Comparison of ENCODE assay signal across 12 cellular contexts in the genomic region with DNA sequence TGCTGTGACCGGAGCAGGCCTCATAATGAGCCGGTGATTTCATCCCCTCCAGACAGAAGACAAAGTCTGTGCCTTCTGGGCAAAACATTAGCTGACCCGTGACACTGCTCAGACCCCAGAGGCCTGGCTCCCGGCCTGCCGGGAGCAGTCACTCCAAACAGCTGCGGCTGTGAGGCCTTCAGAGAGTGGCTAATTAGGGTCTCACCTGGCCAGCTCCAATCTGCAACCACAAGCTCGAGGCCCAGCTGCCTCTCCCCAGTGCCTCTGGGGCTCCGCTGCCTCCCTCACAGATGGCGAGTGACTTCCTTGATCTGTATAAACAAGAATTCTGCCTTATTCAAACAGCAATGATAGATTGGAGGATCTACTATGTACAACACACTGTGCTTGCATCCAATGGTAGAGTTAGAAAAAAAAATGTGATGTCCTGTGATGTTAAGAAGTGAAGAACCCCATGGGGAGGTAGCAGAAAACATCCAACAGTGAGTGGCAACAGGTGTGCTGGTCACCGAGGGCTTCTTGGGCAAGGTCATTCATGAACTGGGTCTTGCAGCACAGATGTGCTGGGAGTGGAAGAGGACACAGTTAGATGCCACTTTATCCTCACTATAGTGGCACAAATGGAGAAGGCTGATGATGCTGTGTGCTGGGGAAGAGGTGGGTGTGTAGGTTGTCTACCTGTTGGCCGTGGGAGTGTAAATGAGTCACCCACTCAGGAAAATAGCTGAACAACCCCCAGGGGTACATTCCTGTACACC.
DNase-seq lines count a peak whose midpoint lies in the region; ATAC-seq and TF ChIP-seq lines count a peak whose summit lies in the region.
"Had no signal": no experiment of that assay in that cellular context is flagged by ENCODE, and none has a peak within 500 bp of the region (broad histone marks: within the 10 kb centered on the region; RNA-seq: fewer than 3 reads in every experiment).

No MANE protein-coding gene starts in this region.

- no peaks in the 10 kb centered on the region for H3K9me3 ChIP-seq in colonic mucosa
- no peaks in the 10 kb centered on the region for H3K9me3 ChIP-seq in mucosa of stomach (ENCODE audit: control insufficient read depth, low read length)

- intact Hi-C loops in colonic mucosa (cut with DNase I), result no loop called here

- H3K36me3 ChIP-seq in colonic mucosa (no peaks in the 10 kb centered on the region), mucosa of stomach (ENCODE audit: control insufficient read depth, insufficient read depth, low read length) (no peaks in the 10 kb centered on the region)

- H3K27me3 ChIP-seq in colonic mucosa (no peaks in the 10 kb centered on the region), mucosa of stomach (ENCODE audit: control insufficient read depth, insufficient read depth, low read length) (no peaks in the 10 kb centered on the region)

- H3K9ac ChIP-seq in colonic mucosa (ENCODE audit: low read depth in 2 of 2, low read length in 2 of 2), result peak overlapping the region in 1 of 2 donors; percentile 66
- peak overlapping the region; percentile 52 for H3K9ac ChIP-seq in mucosa of stomach (ENCODE audit: low read length)

- CTCF ChIA-PET in GM10248 (lab: Yijun Ruan, JAX), result no interaction called here

- no peak for ATAC-seq in GM21423 (IDR thresholded peaks at IDR 0.05; ENCODE audit: unreplicated experiment)
- ATAC-seq: stimulated activated naive CD8-positive, alpha-beta T cell treated with anti-CD3 and anti-CD28 coated beads, Interleukin-15, Interleukin-2, amounts not matched to agents 100 U/mL and 50 U/mL, for 24 hours had no signal

- no peak overlapping the region for H3K4me3 ChIP-seq in colonic mucosa
- H3K4me3 ChIP-seq in mucosa of stomach (ENCODE audit: low read length), result no peak overlapping the region

- no peaks in the 10 kb centered on the region for H3K4me1 ChIP-seq in colonic mucosa
- H3K4me1 ChIP-seq in mucosa of stomach (ENCODE audit: control insufficient read depth, insufficient read depth, low read length), result peaks cover 53% of the 10 kb centered on the region

- POLR2A ChIA-PET in GM10248 (lab: Yijun Ruan, JAX), result no interaction called here

- peak; percentile 15 for DNase-seq in COR-L47 (lab: John Stamatoyannopoulos, UW)
- peak; percentile 17 for DNase-seq in NCI-H2171 (lab: John Stamatoyannopoulos, UW)
- no peak for DNase-seq in colonic mucosa
- DNase-seq in pons (ENCODE audit: low spot score), result no peak
- no peak for DNase-seq in GM10248 (ENCODE audit: extremely low spot score)
- no peak for DNase-seq in stimulated activated CD4-positive, alpha-beta T cell treated with anti-CD3 and anti-CD28 coated beads, Interleukin-4, amount 100 ng/mL, for 1 hour
- DNase-seq: cerebellar nuclear complex; H7; NCI-H82; stimulated activated naive CD8-positive, alpha-beta T cell treated with anti-CD3 and anti-CD28 coated beads, Interleukin-15, Interleukin-2, amounts not matched to agents 100 U/mL and 50 U/mL, for 24 hours had no signal

- no peak for TF ChIP-seq CTCF in colonic mucosa (IDR thresholded peaks at IDR 0.05)
- TF ChIP-seq CTCF in GM10248 (IDR thresholded peaks at IDR 0.05; ENCODE audit: control extremely low read depth, extremely low read depth, low read depth, missing control alignments), result no peak

- H3K27ac ChIP-seq in colonic mucosa, result peak overlapping the region; percentile 85

Comparison
In these comparisons a context has a peak if more than half of its experiments do, and no peak if none do; other contexts are left out.
1. DNase-seq: peak in COR-L47 (single experiment) and NCI-H2171 (single experiment); none in colonic mucosa (single experiment), pons (single experiment), GM10248 (single experiment) and stimulated activated CD4-positive, alpha-beta T cell treated with anti-CD3 and anti-CD28 coated beads, Interleukin-4, amount 100 ng/mL, for 1 hour (single experiment).